ENCODE assay signal across 8 cellular contexts in the genomic region with DNA sequence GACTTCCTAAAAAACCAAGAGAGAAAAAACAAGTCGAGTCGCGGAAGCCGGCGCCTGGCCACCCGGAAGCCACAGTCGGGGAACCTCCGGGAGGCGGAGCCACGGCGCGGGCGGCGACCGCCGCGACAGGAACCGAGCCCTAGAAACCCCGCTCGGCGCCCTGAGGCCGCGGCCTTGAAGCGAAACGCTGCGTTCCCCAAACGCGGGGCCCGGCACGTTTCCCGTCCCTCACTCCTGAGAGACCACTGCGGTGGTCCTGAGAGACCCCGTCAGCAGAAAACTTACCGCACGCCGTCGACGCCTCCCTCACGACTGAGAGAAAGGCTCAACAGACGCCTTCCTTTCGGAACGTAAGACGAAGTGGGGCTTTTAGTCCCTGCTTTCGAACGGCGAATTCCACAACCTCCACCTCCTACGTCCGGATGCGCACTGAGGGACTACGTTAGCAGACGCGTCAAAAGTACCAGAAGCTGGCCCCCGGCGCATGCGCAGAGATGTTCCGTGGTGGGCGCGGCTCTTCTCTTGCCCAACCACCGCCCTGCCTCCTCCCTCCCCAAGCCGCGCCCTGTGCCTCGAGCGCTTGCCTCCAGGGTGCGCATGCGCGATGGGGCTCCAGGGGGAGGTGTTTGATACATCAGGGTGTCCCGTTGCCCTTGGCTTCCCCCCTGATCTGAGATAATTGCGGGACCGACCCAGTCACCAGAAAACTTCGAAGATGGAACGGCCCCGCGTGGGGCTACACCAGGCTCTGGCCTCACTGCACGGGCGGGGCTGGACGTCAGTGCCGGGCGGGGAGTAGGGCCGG. TPM values are rescaled to one million over a fixed set of nuclear protein-coding genes. Genes with fewer than 3 reads are reported as not detected.
DNase-seq lines count a peak whose midpoint lies in the region; ATAC-seq and TF ChIP-seq lines count a peak whose summit lies in the region.

A gene with protein sequence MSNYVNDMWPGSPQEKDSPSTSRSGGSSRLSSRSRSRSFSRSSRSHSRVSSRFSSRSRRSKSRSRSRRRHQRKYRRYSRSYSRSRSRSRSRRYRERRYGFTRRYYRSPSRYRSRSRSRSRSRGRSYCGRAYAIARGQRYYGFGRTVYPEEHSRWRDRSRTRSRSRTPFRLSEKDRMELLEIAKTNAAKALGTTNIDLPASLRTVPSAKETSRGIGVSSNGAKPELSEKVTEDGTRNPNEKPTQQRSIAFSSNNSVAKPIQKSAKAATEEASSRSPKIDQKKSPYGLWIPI (minus strand): TSS at position 431 of the 805 bp plus-strand sequence. CDS start 491 bp downstream, outside the sequence.

- no peaks in the 10 kb centered on the region for H3K27me3 ChIP-seq in OCI-LY3 (ENCODE audit: low read depth, low read length)

- DNase-seq in Calu3, result peak; percentile 95
- DNase-seq in HuH-7 (ENCODE audit: low spot score), result peak; percentile 99
- peak; percentile 100 for DNase-seq in activated T-cell treated with anti-CD3 and anti-CD28 coated beads for 1 hour (ENCODE audit: low read depth)
- DNase-seq in epidermal melanocyte (ENCODE audit: insufficient read length, low spot score), result peak; percentile 97
- peak; percentile 99 for DNase-seq in middle frontal gyrus (ENCODE audit: extremely low spot score, low spot score)
- peak; percentile 99 to 100 for DNase-seq in stimulated activated CD8-positive, alpha-beta memory T cell treated with anti-CD3 and anti-CD28 coated beads, Interleukin-2, amount 100 ng/mL, for 48 hours (ENCODE audit: low read depth in 2 of 2)

- H3K9me3 Mint-ChIP-seq in Calu3 (ENCODE audit: low read depth, unreplicated experiment), result no peaks in the 10 kb centered on the region

- H3K4me1 ChIP-seq in OCI-LY3 (ENCODE audit: low read length), result peaks cover 11% of the 10 kb centered on the region

- H3K27me3 Mint-ChIP-seq in Calu3 (ENCODE audit: unreplicated experiment), result no peaks in the 10 kb centered on the region

- peaks cover 19% of the 10 kb centered on the region for H4K20me1 ChIP-seq in OCI-LY3 (ENCODE audit: insufficient read depth, low read length)

- peak within 1 kb of the TSS; percentile 99 for H3K9ac ChIP-seq in OCI-LY3 (ENCODE audit: low read length)

- peak within 1 kb of the TSS; percentile 86 for H3K4me2 ChIP-seq in OCI-LY3 (ENCODE audit: low read length)

- peak within 1 kb of the TSS; percentile 95 for H3K27ac ChIP-seq in OCI-LY3 (ENCODE audit: low read length)

- peak within 1 kb of the TSS; percentile 97 for H3K4me3 ChIP-seq in OCI-LY3 (ENCODE audit: low read length)

- H3K36me3 Mint-ChIP-seq in Calu3 (ENCODE audit: insufficient read depth, unreplicated experiment), result peaks cover 52% of the 10 kb centered on the region

- CTCF ChIA-PET in Calu3 (lab: Charles Lee), result interaction anchor here (1.0 kb wide), 1 partner anchor 11 kb away, joined by 3 read pairs; no protein-coding TSS in a partner anchor

- H3K4me3 Mint-ChIP-seq in Calu3 (ENCODE audit: low read depth, unreplicated experiment), result peak within 1 kb of the TSS; percentile 88

- peak within 1 kb of the TSS; percentile 64; the same call in 1 of the 2 replicates for H2AFZ ChIP-seq in OCI-LY3 (ENCODE audit: low read depth, low read length)

- no peaks in the 10 kb centered on the region for H3K9me3 ChIP-seq in OCI-LY3 (ENCODE audit: insufficient read depth, low read length)

- H3K27ac Mint-ChIP-seq in Calu3 (ENCODE audit: unreplicated experiment), result peak within 1 kb of the TSS; percentile 94

- peaks cover 39% of the 10 kb centered on the region for H3K36me3 ChIP-seq in OCI-LY3 (replicated peaks; ENCODE audit: low read depth, low read length)

- TSS peak; percentile 78 for BruUV-seq in Calu3 (replicated peaks; lab: Mats Ljungman, UMichigan)

- no peaks in the 10 kb centered on the region for H3K4me1 Mint-ChIP-seq in Calu3 (ENCODE audit: low read depth, unreplicated experiment)

- peaks cover 35% of the 10 kb centered on the region for H3K79me2 ChIP-seq in OCI-LY3 (ENCODE audit: low read length)

- TF ChIP-seq CTCF in Calu3 (IDR thresholded peaks at IDR 0.05; ENCODE audit: unreplicated experiment) (no peak), OCI-LY3 (IDR thresholded peaks at IDR 0.05; ENCODE audit: low read depth, low read length) (no peak)

- ATAC-seq in GM21447 (IDR thresholded peaks at IDR 0.05; ENCODE audit: unreplicated experiment), result peak; percentile 71

- intact Hi-C loops in Calu3 (cut with micrococcal nuclease; ENCODE audit: unreplicated experiment), result no loop called here

RNA-seq across cellular contexts. Expression of the gene that starts here (rescaled TPM):
- total RNA-seq in Calu3 (2022), result 56.9 and 60.4 TPM in 2 replicates

Comparison
In these comparisons a context has a peak if more than half of its experiments do, and no peak if none do; other contexts are left out.
1. Peak in every context shown above with its lines: DNase-seq, ATAC-seq, H3K4me3 ChIP-seq and H3K27ac ChIP-seq.